ENCODE assay signal across 10 cellular contexts in the genomic region with DNA sequence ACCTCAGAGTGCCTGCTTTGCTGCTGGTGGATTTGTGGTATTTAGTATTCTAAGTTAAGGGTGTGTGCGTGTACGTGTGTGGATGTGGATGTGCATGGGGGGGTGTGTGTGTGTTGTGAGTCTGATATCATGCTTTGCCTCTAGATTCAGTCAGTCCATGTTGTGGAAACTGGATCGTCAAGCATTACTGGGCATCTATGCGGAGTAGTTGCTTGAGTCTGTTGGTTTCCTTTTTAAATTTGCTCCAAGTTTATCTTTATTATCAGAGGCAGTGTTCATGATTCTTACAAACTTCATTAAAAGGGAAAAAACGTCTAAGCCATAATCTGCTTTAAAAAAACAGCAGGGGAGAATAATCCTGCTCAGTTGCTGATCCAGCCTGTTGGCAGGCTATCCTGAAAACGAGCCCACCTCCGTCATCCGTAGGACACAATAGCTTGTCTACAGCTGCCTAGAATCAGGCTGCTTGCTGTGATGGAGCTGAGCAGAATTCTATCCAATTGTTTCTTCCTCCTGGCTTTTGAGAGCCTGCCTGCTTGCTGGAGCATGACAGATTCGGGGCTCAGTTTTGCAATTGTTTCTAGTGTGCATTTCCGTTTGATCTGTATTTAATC. TPM values are rescaled to one million over a fixed set of nuclear protein-coding genes. Genes with fewer than 3 reads are reported as not detected.
DNase-seq lines count a peak whose midpoint lies in the region; ATAC-seq lines count a peak whose summit lies in the region.
"Had no signal": no experiment of that assay in that cellular context is flagged by ENCODE, and none has a peak within 500 bp of the region (broad histone marks: within the 10 kb centered on the region; RNA-seq: fewer than 3 reads in every experiment).

No MANE protein-coding gene starts in this region.

- DNase-seq in Right ventricle myocardium superior (no peak), left ventricle myocardium superior (no peak), NCI-H345 treated with DMSO at 0.1 percent for 48 hours (lab: John Stamatoyannopoulos, UW; ENCODE audit: unreplicated experiment) (peak; percentile 88), fibroblast of peridontal ligament (ENCODE audit: extremely low read depth) (peak; percentile 46), ureter (ENCODE audit: low spot score) (peak; percentile 36), SW480 (ENCODE audit: low spot score) (no peak)
- DNase-seq: activated naive CD4-positive, alpha-beta T cell treated with anti-CD3 and anti-CD28 coated beads, Interleukin-2, amount 50 U/mL, for 16 hours had no signal

- ATAC-seq in Right ventricle myocardium superior (ENCODE audit: poor library complexity) (peak; percentile 38), left ventricle myocardium superior (no peak), HG03039 (IDR thresholded peaks at IDR 0.05; ENCODE audit: unreplicated experiment) (no peak), GM18907 (IDR thresholded peaks at IDR 0.05; ENCODE audit: unreplicated experiment) (no peak)
- ATAC-seq: K562 had no signal

- intact Hi-C loops in Right ventricle myocardium superior (cut with DNase I): loop anchor here (10.0 kb wide), 1 partner anchor 69 kb away; no protein-coding TSS in a partner anchor
- intact Hi-C loops in left ventricle myocardium superior (cut with micrococcal nuclease): no loop called here

RNA-seq across cellular contexts. Expression of a gene that starts 6.7 kb away (rescaled TPM):
- total RNA-seq in Right ventricle myocardium superior (6.6 TPM), left ventricle myocardium superior (7.4 TPM), ureter (8.0 TPM)

Comparison
In these comparisons a context has a peak if more than half of its experiments do, and no peak if none do; other contexts are left out.
1. DNase-seq: peak in NCI-H345 treated with DMSO at 0.1 percent for 48 hours (single experiment), fibroblast of peridontal ligament (single experiment) and ureter (single experiment); none in Right ventricle myocardium superior (single experiment), left ventricle myocardium superior (single experiment) and SW480 (single experiment).